Comparison of ENCODE assay signal across 8 cellular contexts in genomic region chr1:230978491-230979388, GRCh38. TPM values are rescaled to one million over a fixed set of nuclear protein-coding genes. Genes with fewer than 3 reads are reported as not detected.
A peak's percentile ranks its signal among the peaks of the same experiment; 100 is the strongest.
DNase-seq lines count a peak whose midpoint lies in the region; ATAC-seq and TF ChIP-seq lines count a peak whose summit lies in the region.

Gene ARV1, plus strand, starts transcription at chr1:230979094. Its CDS starts 12 bp downstream, at chr1:230979106.
Gene TTC13, minus strand, starts transcription at chr1:230978861. Its CDS starts 31 bp downstream, at chr1:230978830.

- DNase-seq in DMS53 (lab: John Stamatoyannopoulos, UW) (peak; percentile 100), OCI-M2 (lab: John Stamatoyannopoulos, UW; ENCODE audit: unreplicated experiment) (peak; percentile 90), activated T-cell treated with anti-CD3 and anti-CD28 coated beads for 4 hours (peak; percentile 94), epidermal melanocyte (ENCODE audit: insufficient read length, low spot score) (peak; percentile 96)
- peak; percentile 78 to 94 for DNase-seq in stimulated activated CD8-positive, alpha-beta memory T cell treated with anti-CD3 and anti-CD28 coated beads, Interleukin-4, amount 100 ng/mL, for 1 hour (ENCODE audit: low read depth in 2 of 2, low spot score in 1 of 2)

- peak; percentile 35; the same call in 1 of the 2 replicates for TF ChIP-seq RAD21 in Ishikawa (IDR thresholded peaks at IDR 0.05; ENCODE audit: low read depth)

- H3K4me3 ChIP-seq in mononuclear cell (ENCODE audit: low read length): peak within 1 kb of the TSS; percentile 67

- no peaks in the 10 kb centered on the region for H3K27me3 ChIP-seq in mononuclear cell (ENCODE audit: insufficient read depth, low read length)

- no peak for TF ChIP-seq EP300 in Ishikawa (IDR thresholded peaks at IDR 0.05; ENCODE audit: borderline replicate concordance)

- peak; percentile 92 for ATAC-seq in GM21576 (IDR thresholded peaks at IDR 0.05; ENCODE audit: unreplicated experiment)

- H3K4me1 ChIP-seq in mononuclear cell (ENCODE audit: insufficient read depth, low read length): peaks cover 55% of the 10 kb centered on the region

- no peaks in the 10 kb centered on the region for H3K9me3 ChIP-seq in mononuclear cell (ENCODE audit: low read depth, low read length)

TF ChIP-seq in Ishikawa, 13 proteins besides CTCF, POLR2A, EP300 and RAD21:
- no peak for TF ChIP-seq NFIC (IDR thresholded peaks at IDR 0.05)
- TF ChIP-seq TCF12 (IDR thresholded peaks at IDR 0.05; ENCODE audit: low read depth): peak; percentile 61
- no peak for TF ChIP-seq EGR1 (IDR thresholded peaks at IDR 0.05)
- TF ChIP-seq USF1 (IDR thresholded peaks at IDR 0.05): 0 out of 2 replicates have a peak, but pooled peaks have one; percentile 47
- TF ChIP-seq CREB1 (IDR thresholded peaks at IDR 0.05; ENCODE audit: low read depth): peak; percentile 88
- TF ChIP-seq TAF1 (IDR thresholded peaks at IDR 0.05; ENCODE audit: low read depth): peak; percentile 80
- peak; percentile 81 for TF ChIP-seq YY1 (IDR thresholded peaks at IDR 0.05; ENCODE audit: low read depth)
- no peak for TF ChIP-seq FOXM1 (IDR thresholded peaks at IDR 0.05; ENCODE audit: borderline replicate concordance, low read depth)
- no peak for TF ChIP-seq TEAD4 (IDR thresholded peaks at IDR 0.05)
- peak; percentile 83 for TF ChIP-seq MAX (IDR thresholded peaks at IDR 0.05)
- TF ChIP-seq REST (IDR thresholded peaks at IDR 0.05; ENCODE audit: low read depth): no peak
- no peak for TF ChIP-seq CEBPB (IDR thresholded peaks at IDR 0.05)
- no peak for TF ChIP-seq ZBTB7A (IDR thresholded peaks at IDR 0.05; ENCODE audit: low read depth)

RNA-seq across cellular contexts. Expression of gene ARV1, which starts in this region (rescaled TPM):
- total RNA-seq in mononuclear cell: 2.3 TPM

RNA-seq across cellular contexts. Expression of gene TTC13, which starts in this region (rescaled TPM):
- 24.6 TPM for total RNA-seq in mononuclear cell

Comparison
In these comparisons a context has a peak if more than half of its experiments do, and no peak if none do; other contexts are left out.
1. Peak in every context shown above with its lines: DNase-seq, ATAC-seq and H3K4me3 ChIP-seq.